In genomic region chr7:98496618-98497017, GRCh38 we compare ENCODE assay signal across 33 cellular contexts.
DNase-seq lines count a peak whose midpoint lies in the region; ATAC-seq, FAIRE-seq and TF ChIP-seq lines count a peak whose summit lies in the region.
"Had no signal": no experiment of that assay in that cellular context is flagged by ENCODE, and none has a peak within 500 bp of the region (broad histone marks: within the 10 kb centered on the region; RNA-seq: fewer than 3 reads in every experiment).

No MANE protein-coding gene starts in this region.

- H2AFZ ChIP-seq in HCT116 (ENCODE audit: low read depth, low read length, poor library complexity, severe bottlenecking) (no peak overlapping the region), K562 (ENCODE audit: low read depth, low read length) (no peak overlapping the region)

- no peak for ATAC-seq in HCT116
- ATAC-seq in K562: no peak
- ATAC-seq in heart left ventricle: no peak
- ATAC-seq: A549; CD8-positive, alpha-beta T cell had no signal

- H3K9ac ChIP-seq in HCT116 (ENCODE audit: low read length) (no peak overlapping the region), K562 (ENCODE audit: insufficient read depth in 1 of 2, low read depth in 2 of 2, low read length in 2 of 2) (no peak overlapping the region)
- H3K9ac ChIP-seq: BLaER1; BLaER1 treated with 17β-estradiol and CSF1 and Interleukin-3, amounts not matched to agents 10 nM and 100 nM had no signal

- intact Hi-C loops in HCT116 (cut with micrococcal nuclease): no loop called here
- intact Hi-C loops in K562 (cut with micrococcal nuclease): no loop called here
- intact Hi-C loops in heart left ventricle (cut with DNase I): no loop called here

- 5% methylated on average over 2 of the region's 2 CpGs for WGBS in K562 (ENCODE audit: insufficient coverage, low coverage, missing lambda C conversion rate)
- WGBS in heart left ventricle, 4 donors: 67 to 82% (median 78%) methylated on average over 2 of the region's 2 CpGs

- H3K27ac ChIP-seq in HCT116 (ENCODE audit: low read depth, low read length): no peak overlapping the region
- H3K27ac ChIP-seq in HEK293 (ENCODE audit: extremely low read depth, low read depth, low read length): no peak overlapping the region
- H3K27ac ChIP-seq in K562 (ENCODE audit: extremely low read depth, low read depth, low read length): no peak overlapping the region
- no peak overlapping the region for H3K27ac ChIP-seq in heart left ventricle
- H3K27ac ChIP-seq: 22Rv1; A549; BLaER1; BLaER1 treated with 17β-estradiol and CSF1 and Interleukin-3, amounts not matched to agents 10 nM and 100 nM; C4-2B had no signal

- no peaks in the 10 kb centered on the region for H3K9me1 ChIP-seq in K562 (ENCODE audit: control insufficient read depth, insufficient read depth, low read length)

- no TSS peak for BruUV-seq in HCT116 (replicated peaks; lab: Mats Ljungman, UMichigan)
- BruUV-seq in K562 (replicated peaks; lab: Mats Ljungman, UMichigan): no TSS peak

- DNase-seq in HCT116 (ENCODE audit: low read depth, low spot score) (no peak), K562 (ENCODE audit: extremely low read depth in 1 of 4, low spot score in 3 of 4) (no peak), foreskin melanocyte (no peak), heart left ventricle (no peak)
- DNase-seq in activated naive CD4-positive, alpha-beta T cell (lab: John Stamatoyannopoulos, UW): no peak
- DNase-seq: 8988T; ACHN; AML-193; BE2C; C1 segment of cervical spinal cord; Caco-2; Calu3; CD4-positive, alpha-beta memory T cell; CD4-positive, alpha-beta T cell; CD4-positive, CD25-positive, alpha-beta regulatory T cell; CD8-positive, alpha-beta memory T cell; CD8-positive, alpha-beta T cell; COR-L47; DMS 273 treated with DMSO at 0.1 percent for 48 hours; DMS153; DMS53; DMS79; DMS79 treated with DMSO at 0.1 percent for 48 hours; DND-41; EL had no signal

- H3K36me3 ChIP-seq in HCT116 (ENCODE audit: control insufficient read depth in 1 of 2, insufficient read depth in 2 of 2, low read length in 2 of 2) (no peaks in the 10 kb centered on the region), HEK293 (ENCODE audit: control insufficient read depth in 2 of 2, insufficient read depth in 1 of 2, low read length in 2 of 2) (no peaks in the 10 kb centered on the region), K562 (ENCODE audit: control insufficient read depth, insufficient read depth, low read length) (no peaks in the 10 kb centered on the region), heart left ventricle (no peaks in the 10 kb centered on the region)
- H3K36me3 ChIP-seq: BE2C; BLaER1; BLaER1 treated with 17β-estradiol and CSF1 and Interleukin-3, amounts not matched to agents 10 nM and 100 nM had no signal

- H3K27me3 ChIP-seq in HCT116 (ENCODE audit: insufficient read depth, low read length): no peaks in the 10 kb centered on the region
- H3K27me3 ChIP-seq in K562 (ENCODE audit: control insufficient read depth in 2 of 2, insufficient read depth in 2 of 2, low read length in 2 of 2): peaks cover 13% of the 10 kb centered on the region in 2 experiments; a peak in 4 of 5 replicates
- peaks cover 0 to 2% (median 0%) of the 10 kb centered on the region in 9 donors for H3K27me3 ChIP-seq in heart left ventricle
- H3K27me3 ChIP-seq: BE2C; BLaER1; BLaER1 treated with 17β-estradiol and CSF1 and Interleukin-3, amounts not matched to agents 10 nM and 100 nM had no signal

- no peak for FAIRE-seq in K562 (lab: Jason Lieb, UNC)
- FAIRE-seq: A204.1, A549, D721Med had no signal

- H3K4me2 ChIP-seq in HCT116 (ENCODE audit: low read length) (no peak overlapping the region), K562 (ENCODE audit: insufficient read depth, low read length) (no peak overlapping the region)
- H3K4me2 ChIP-seq: A549; BLaER1; BLaER1 treated with 17β-estradiol and CSF1 and Interleukin-3, amounts not matched to agents 10 nM and 100 nM had no signal

- in situ Hi-C loops in K562 (cut with MboI): no loop called here

- H3K79me2 ChIP-seq in HCT116 (ENCODE audit: insufficient read depth, low read length): no peaks in the 10 kb centered on the region
- no peaks in the 10 kb centered on the region for H3K79me2 ChIP-seq in K562 (ENCODE audit: control insufficient read depth, insufficient read depth, low read length)

- H3K9me2 ChIP-seq in HCT116 (ENCODE audit: insufficient read depth): no peaks in the 10 kb centered on the region

- no peaks in the 10 kb centered on the region for H4K20me1 ChIP-seq in HCT116 (ENCODE audit: insufficient read depth)
- H4K20me1 ChIP-seq in K562 (replicated peaks; ENCODE audit: control insufficient read depth, insufficient read depth, low read length): no peaks in the 10 kb centered on the region
- H4K20me1 ChIP-seq: BLaER1; BLaER1 treated with 17β-estradiol and CSF1 and Interleukin-3, amounts not matched to agents 10 nM and 100 nM had no signal

- RAD21 ChIA-PET in HCT116 (lab: Charles Lee; ENCODE audit: low non-redundant PET in 1 of 2, low total read pairs in 2 of 2, uncharacterized antibody in 2 of 2, unreplicated experiment in 2 of 2): no interaction called here

- TF ChIP-seq CTCF in HCT116 (IDR thresholded peaks at IDR 0.05 in 2 of 3, conservative IDR thresholded peaks at IDR 0.05 in 1 of 3; ENCODE audit: borderline replicate concordance in 1 of 3, insufficient read depth in 1 of 3, low read depth in 2 of 3, low read length in 2 of 3) (no peak), HEK293 (tag by site-specific recombination; IDR thresholded peaks at IDR 0.05) (no peak), K562 (IDR thresholded peaks at IDR 0.05 in 2 of 3, conservative IDR thresholded peaks at IDR 0.05 in 1 of 3; ENCODE audit: insufficient read depth in 2 of 3, low read depth in 1 of 3, low read length in 3 of 3) (no peak), heart left ventricle (IDR thresholded peaks at IDR 0.05) (no peak)

- TF ChIP-seq EP300 in K562 (IDR thresholded peaks at IDR 0.05; ENCODE audit: low read length): no peak

- H3K4me3 ChIP-seq in HCT116 (replicated peaks in 1 of 2; ENCODE audit: low read depth in 1 of 2, low read length in 2 of 2): no peak overlapping the region
- H3K4me3 ChIP-seq in HEK293 (ENCODE audit: low read depth, low read length): no peak overlapping the region
- H3K4me3 ChIP-seq in K562: no peak overlapping the region
- H3K4me3 ChIP-seq in heart left ventricle: no peak overlapping the region
- H3K4me3 ChIP-seq: A549; BLaER1; BLaER1 treated with 17β-estradiol and CSF1 and Interleukin-3, amounts not matched to agents 10 nM and 100 nM had no signal

- no peaks in the 10 kb centered on the region for H3K4me1 ChIP-seq in HCT116 (ENCODE audit: control insufficient read depth in 1 of 2, insufficient read depth in 2 of 2, low read length in 2 of 2)
- H3K4me1 ChIP-seq in HEK293 (ENCODE audit: control insufficient read depth, insufficient read depth, low read length): no peaks in the 10 kb centered on the region
- no peaks in the 10 kb centered on the region for H3K4me1 ChIP-seq in K562 (replicated peaks in 1 of 2; ENCODE audit: control insufficient read depth in 2 of 2, insufficient read depth in 2 of 2, low read length in 2 of 2)
- H3K4me1 ChIP-seq in heart left ventricle: no peaks in the 10 kb centered on the region
- H3K4me1 ChIP-seq: A549, BE2C, Caco-2 had no signal

- CTCF ChIA-PET in HCT116 (lab: Charles Lee) (no interaction called here), HEK293 (lab: Yijun Ruan, JAX) (interaction anchor here (0.6 to 0.7 kb wide), 3 partner anchors 20 to 208 kb away, joined by 3 read pairs; no protein-coding TSS in a partner anchor), K562 (lab: Yijun Ruan, JAX; ENCODE audit: low intra/inter-chr PET ratio) (no interaction called here)

- no peak for TF ChIP-seq RAD21 in HCT116 (IDR thresholded peaks at IDR 0.05; ENCODE audit: low read depth)
- TF ChIP-seq RAD21 in K562 (CRISPR knock-in tag; conservative IDR thresholded peaks at IDR 0.05 in 1 of 2, IDR thresholded peaks at IDR 0.05 in 1 of 2): no peak

- H3K9me3 ChIP-seq in HCT116 (ENCODE audit: control insufficient read depth in 1 of 2, insufficient read depth in 1 of 2, low read depth in 1 of 2, low read length in 2 of 2) (peaks cover 0 to 15% of the 10 kb centered on the region in 2 experiments; a peak in 2 of 4 replicates), HEK293 (ENCODE audit: control insufficient read depth, insufficient read depth, low read depth, low read length) (no peaks in the 10 kb centered on the region), K562 (replicated peaks; ENCODE audit: control insufficient read depth, insufficient read depth, low read depth, low read length) (no peaks in the 10 kb centered on the region), heart left ventricle (peaks cover 0 to 31% (median 13%) of the 10 kb centered on the region in 12 donors)
- H3K9me3 ChIP-seq: BE2C had no signal

- TF ChIP-seq POLR2A in HCT116 (IDR thresholded peaks at IDR 0.05; ENCODE audit: borderline replicate concordance, extremely low read depth, insufficient read depth, insufficient read length) (no peak), K562 (conservative IDR thresholded peaks at IDR 0.05) (no peak), heart left ventricle (IDR thresholded peaks at IDR 0.05) (no peak)

- POLR2A ChIA-PET in HCT116 (lab: Charles Lee): no interaction called here
- POLR2A ChIA-PET in HEK293 (lab: Yijun Ruan, JAX): interaction anchor here (0.7 kb wide), 1 partner anchor 79 kb away, joined by 3 read pairs; no protein-coding TSS in a partner anchor
- POLR2A ChIA-PET in K562 (lab: Yijun Ruan, JAX): no interaction called here

TF ChIP-seq in HCT116, 20 proteins besides CTCF, POLR2A, EP300 and RAD21:
- no peak for TF ChIP-seq SP1 (IDR thresholded peaks at IDR 0.05; ENCODE audit: low read depth)
- TF ChIP-seq POLR2AphosphoS5 (IDR thresholded peaks at IDR 0.05; ENCODE audit: low read depth, low read length): no peak
- TF ChIP-seq CBX3 (IDR thresholded peaks at IDR 0.05; ENCODE audit: low read depth): peak; percentile 52; the same call in 1 of the 2 replicates
- TF ChIP-seq JUND (IDR thresholded peaks at IDR 0.05): no peak
- TF ChIP-seq CEBPB (IDR thresholded peaks at IDR 0.05; ENCODE audit: low read depth): no peak
TF ChIP-seq in HCT116: peak in this region for 1.

TF ChIP-seq in HEK293, 187 proteins besides CTCF, POLR2A, EP300 and RAD21 (continues in another document):
- TF ChIP-seq SETDB1 (IDR thresholded peaks at IDR 0.05; ENCODE audit: insufficient read length, low read length): peak; percentile 82
- peak; percentile 13; the same call in 1 of the 2 replicates for TF ChIP-seq ZNF140 (tag by site-specific recombination; IDR thresholded peaks at IDR 0.05)

TF ChIP-seq in K562, 482 proteins besides CTCF, POLR2A, EP300 and RAD21:
- TF ChIP-seq CEBPB (tag; IDR thresholded peaks at IDR 0.05) (no peak), CBX5 (IDR thresholded peaks at IDR 0.05; ENCODE audit: borderline replicate concordance, low read depth) (peak; percentile 65; the same call in 1 of the 2 replicates)
